ENCODE assay signal across 1 cellular context in genomic region chr14:35821546-35822411, GRCh38.
TF ChIP-seq lines count a peak whose summit lies in the region.

No MANE protein-coding gene starts in this region.

TF ChIP-seq in HepG2, 621 proteins besides CTCF, POLR2A, EP300 and RAD21 (continued from another document and continues in another):
- TF ChIP-seq ZNF883 (CRISPR knock-in tag; IDR thresholded peaks at IDR 0.05; ENCODE audit: not compliant biosample characterization), result no peak
- no peak for TF ChIP-seq SMYD3 (CRISPR knock-in tag; IDR thresholded peaks at IDR 0.05)
- TF ChIP-seq FOXK1 (CRISPR knock-in tag; IDR thresholded peaks at IDR 0.05; ENCODE audit: borderline replicate concordance, low read depth), result peak; percentile 82; the same call in 1 of the 2 replicates
- 0 out of 2 replicates have a peak, but pooled peaks have one; percentile 72 for TF ChIP-seq STAT5B (CRISPR knock-in tag; IDR thresholded peaks at IDR 0.05)
- peak; percentile 85 for TF ChIP-seq RCOR2 (CRISPR knock-in tag; IDR thresholded peaks at IDR 0.05)
- TF ChIP-seq KLF12 (CRISPR knock-in tag; IDR thresholded peaks at IDR 0.05; ENCODE audit: borderline replicate concordance), result 0 out of 2 replicates have a peak, but pooled peaks have one; percentile 64
- TF ChIP-seq ZNF292 (CRISPR knock-in tag; IDR thresholded peaks at IDR 0.05; ENCODE audit: borderline replicate concordance, low read depth), result 0 out of 2 replicates have a peak, but pooled peaks have one; percentile 12
- no peak; the same call in 1 of the 2 replicates for TF ChIP-seq NCOA2 (CRISPR knock-in tag; IDR thresholded peaks at IDR 0.05)
- no peak for TF ChIP-seq PHF8 (CRISPR knock-in tag; IDR thresholded peaks at IDR 0.05)
- TF ChIP-seq TAF1 (CRISPR knock-in tag; IDR thresholded peaks at IDR 0.05), result no peak
- TF ChIP-seq ATF6 (CRISPR knock-in tag; conservative IDR thresholded peaks at IDR 0.05), result peak; percentile 96
- TF ChIP-seq, protein P1, sequence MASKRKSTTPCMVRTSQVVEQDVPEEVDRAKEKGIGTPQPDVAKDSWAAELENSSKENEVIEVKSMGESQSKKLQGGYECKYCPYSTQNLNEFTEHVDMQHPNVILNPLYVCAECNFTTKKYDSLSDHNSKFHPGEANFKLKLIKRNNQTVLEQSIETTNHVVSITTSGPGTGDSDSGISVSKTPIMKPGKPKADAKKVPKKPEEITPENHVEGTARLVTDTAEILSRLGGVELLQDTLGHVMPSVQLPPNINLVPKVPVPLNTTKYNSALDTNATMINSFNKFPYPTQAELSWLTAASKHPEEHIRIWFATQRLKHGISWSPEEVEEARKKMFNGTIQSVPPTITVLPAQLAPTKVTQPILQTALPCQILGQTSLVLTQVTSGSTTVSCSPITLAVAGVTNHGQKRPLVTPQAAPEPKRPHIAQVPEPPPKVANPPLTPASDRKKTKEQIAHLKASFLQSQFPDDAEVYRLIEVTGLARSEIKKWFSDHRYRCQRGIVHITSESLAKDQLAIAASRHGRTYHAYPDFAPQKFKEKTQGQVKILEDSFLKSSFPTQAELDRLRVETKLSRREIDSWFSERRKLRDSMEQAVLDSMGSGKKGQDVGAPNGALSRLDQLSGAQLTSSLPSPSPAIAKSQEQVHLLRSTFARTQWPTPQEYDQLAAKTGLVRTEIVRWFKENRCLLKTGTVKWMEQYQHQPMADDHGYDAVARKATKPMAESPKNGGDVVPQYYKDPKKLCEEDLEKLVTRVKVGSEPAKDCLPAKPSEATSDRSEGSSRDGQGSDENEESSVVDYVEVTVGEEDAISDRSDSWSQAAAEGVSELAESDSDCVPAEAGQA (IDR thresholded peaks at IDR 0.05; ENCODE audit: low read depth), result 0 out of 2 replicates have a peak, but pooled peaks have one; percentile 15
- TF ChIP-seq, protein P1 (CRISPR knock-in tag; IDR thresholded peaks at IDR 0.05; ENCODE audit: borderline replicate concordance), result no peak
- TF ChIP-seq ZNF878 (CRISPR knock-in tag; IDR thresholded peaks at IDR 0.05), result 0 out of 2 replicates have a peak, but pooled peaks have one; percentile 75
- no peak for TF ChIP-seq ZXDC (CRISPR knock-in tag; IDR thresholded peaks at IDR 0.05)
- no peak for TF ChIP-seq NR2F6 (IDR thresholded peaks at IDR 0.05)
- TF ChIP-seq NR2F6 (CRISPR knock-in tag; IDR thresholded peaks at IDR 0.05), result 0 out of 2 replicates have a peak, but pooled peaks have one; percentile 22
- no peak for TF ChIP-seq PAF1 (CRISPR knock-in tag; IDR thresholded peaks at IDR 0.05)
- TF ChIP-seq ATF1 (CRISPR knock-in tag; IDR thresholded peaks at IDR 0.05), result peak; percentile 31; the same call in 1 of the 2 replicates
- 0 out of 2 replicates have a peak, but pooled peaks have one; percentile 56 for TF ChIP-seq ZSCAN9 (CRISPR knock-in tag; IDR thresholded peaks at IDR 0.05; ENCODE audit: borderline replicate concordance)
- peak; percentile 36; the same call in 1 of the 2 replicates for TF ChIP-seq YEATS2 (CRISPR knock-in tag; IDR thresholded peaks at IDR 0.05; ENCODE audit: borderline replicate concordance)
- TF ChIP-seq FOXO1 (CRISPR knock-in tag; IDR thresholded peaks at IDR 0.05), result peak; percentile 60; the same call in 1 of the 2 replicates
- peak; percentile 38; the same call in 1 of the 2 replicates for TF ChIP-seq KMT2A (CRISPR knock-in tag; IDR thresholded peaks at IDR 0.05)
- no peak for TF ChIP-seq PHF21A (CRISPR knock-in tag; IDR thresholded peaks at IDR 0.05)
- 0 out of 2 replicates have a peak, but pooled peaks have one; percentile 48 for TF ChIP-seq ZNF724P (CRISPR knock-in tag; IDR thresholded peaks at IDR 0.05; ENCODE audit: borderline replicate concordance)
- TF ChIP-seq NFKBIZ (CRISPR knock-in tag; IDR thresholded peaks at IDR 0.05), result 0 out of 2 replicates have a peak, but pooled peaks have one; percentile 30
- no peak for TF ChIP-seq ZFP37 (CRISPR knock-in tag; IDR thresholded peaks at IDR 0.05; ENCODE audit: borderline replicate concordance)
- peak; percentile 90 for TF ChIP-seq ZKSCAN8 (CRISPR knock-in tag; IDR thresholded peaks at IDR 0.05; ENCODE audit: borderline replicate concordance)
- TF ChIP-seq HOXD1 (CRISPR knock-in tag; IDR thresholded peaks at IDR 0.05), result peak; percentile 40; the same call in 1 of the 2 replicates
- no peak; the same call in 1 of the 2 replicates for TF ChIP-seq POGZ (CRISPR knock-in tag; IDR thresholded peaks at IDR 0.05)
- peak; percentile 26; the same call in 1 of the 2 replicates for TF ChIP-seq ZNF124 (CRISPR knock-in tag; IDR thresholded peaks at IDR 0.05)
- TF ChIP-seq ZNF205 (CRISPR knock-in tag; IDR thresholded peaks at IDR 0.05), result 0 out of 2 replicates have a peak, but pooled peaks have one; percentile 27
- TF ChIP-seq IRF2 (CRISPR knock-in tag; IDR thresholded peaks at IDR 0.05), result peak; percentile 86
- TF ChIP-seq, protein P2, sequence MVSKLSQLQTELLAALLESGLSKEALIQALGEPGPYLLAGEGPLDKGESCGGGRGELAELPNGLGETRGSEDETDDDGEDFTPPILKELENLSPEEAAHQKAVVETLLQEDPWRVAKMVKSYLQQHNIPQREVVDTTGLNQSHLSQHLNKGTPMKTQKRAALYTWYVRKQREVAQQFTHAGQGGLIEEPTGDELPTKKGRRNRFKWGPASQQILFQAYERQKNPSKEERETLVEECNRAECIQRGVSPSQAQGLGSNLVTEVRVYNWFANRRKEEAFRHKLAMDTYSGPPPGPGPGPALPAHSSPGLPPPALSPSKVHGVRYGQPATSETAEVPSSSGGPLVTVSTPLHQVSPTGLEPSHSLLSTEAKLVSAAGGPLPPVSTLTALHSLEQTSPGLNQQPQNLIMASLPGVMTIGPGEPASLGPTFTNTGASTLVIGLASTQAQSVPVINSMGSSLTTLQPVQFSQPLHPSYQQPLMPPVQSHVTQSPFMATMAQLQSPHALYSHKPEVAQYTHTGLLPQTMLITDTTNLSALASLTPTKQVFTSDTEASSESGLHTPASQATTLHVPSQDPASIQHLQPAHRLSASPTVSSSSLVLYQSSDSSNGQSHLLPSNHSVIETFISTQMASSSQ (IDR thresholded peaks at IDR 0.05; ENCODE audit: low read depth), result no peak
- TF ChIP-seq, protein P2 (CRISPR knock-in tag; IDR thresholded peaks at IDR 0.05; ENCODE audit: borderline replicate concordance), result no peak; the same call in 1 of the 2 replicates
- no peak for TF ChIP-seq LCORL (IDR thresholded peaks at IDR 0.05)
- 0 out of 2 replicates have a peak, but pooled peaks have one; percentile 39 for TF ChIP-seq LCORL (CRISPR knock-in tag; IDR thresholded peaks at IDR 0.05)
- TF ChIP-seq, protein P3, sequence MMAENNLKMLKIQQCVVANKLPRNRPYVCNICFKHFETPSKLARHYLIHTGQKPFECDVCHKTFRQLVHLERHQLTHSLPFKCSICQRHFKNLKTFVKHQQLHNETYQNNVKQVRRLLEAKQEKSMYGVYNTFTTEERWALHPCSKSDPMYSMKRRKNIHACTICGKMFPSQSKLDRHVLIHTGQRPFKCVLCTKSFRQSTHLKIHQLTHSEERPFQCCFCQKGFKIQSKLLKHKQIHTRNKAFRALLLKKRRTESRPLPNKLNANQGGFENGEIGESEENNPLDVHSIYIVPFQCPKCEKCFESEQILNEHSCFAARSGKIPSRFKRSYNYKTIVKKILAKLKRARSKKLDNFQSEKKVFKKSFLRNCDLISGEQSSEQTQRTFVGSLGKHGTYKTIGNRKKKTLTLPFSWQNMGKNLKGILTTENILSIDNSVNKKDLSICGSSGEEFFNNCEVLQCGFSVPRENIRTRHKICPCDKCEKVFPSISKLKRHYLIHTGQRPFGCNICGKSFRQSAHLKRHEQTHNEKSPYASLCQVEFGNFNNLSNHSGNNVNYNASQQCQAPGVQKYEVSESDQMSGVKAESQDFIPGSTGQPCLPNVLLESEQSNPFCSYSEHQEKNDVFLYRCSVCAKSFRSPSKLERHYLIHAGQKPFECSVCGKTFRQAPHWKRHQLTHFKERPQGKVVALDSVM (CRISPR knock-in tag; IDR thresholded peaks at IDR 0.05), result no peak
- TF ChIP-seq PLSCR1 (CRISPR knock-in tag; IDR thresholded peaks at IDR 0.05; ENCODE audit: borderline replicate concordance), result no peak
- peak; percentile 30; the same call in 1 of the 2 replicates for TF ChIP-seq HDAC1 (CRISPR knock-in tag; IDR thresholded peaks at IDR 0.05)
- TF ChIP-seq CEBPG (CRISPR knock-in tag; IDR thresholded peaks at IDR 0.05), result peak; percentile 59
- no peak for TF ChIP-seq ZNF891 (CRISPR knock-in tag; IDR thresholded peaks at IDR 0.05)
- TF ChIP-seq ATF7-NPFF (CRISPR knock-in tag; IDR thresholded peaks at IDR 0.05; ENCODE audit: low read depth), result no peak
- TF ChIP-seq ZNF749 (CRISPR knock-in tag; IDR thresholded peaks at IDR 0.05; ENCODE audit: borderline replicate concordance), result no peak
- TF ChIP-seq ZFP36L1 (CRISPR knock-in tag; IDR thresholded peaks at IDR 0.05), result peak; percentile 74; the same call in 1 of the 2 replicates
- no peak for TF ChIP-seq ZNF225 (CRISPR knock-in tag; IDR thresholded peaks at IDR 0.05)
- TF ChIP-seq THAP11 (CRISPR knock-in tag; IDR thresholded peaks at IDR 0.05), result peak; percentile 88
- peak; percentile 66 for TF ChIP-seq ISL2 (CRISPR knock-in tag; IDR thresholded peaks at IDR 0.05)
- TF ChIP-seq ZNF557 (CRISPR knock-in tag; IDR thresholded peaks at IDR 0.05), result 0 out of 2 replicates have a peak, but pooled peaks have one; percentile 40
- TF ChIP-seq ZNF567 (CRISPR knock-in tag; IDR thresholded peaks at IDR 0.05; ENCODE audit: borderline replicate concordance), result 0 out of 2 replicates have a peak, but pooled peaks have one; percentile 81
